15 cellular contexts compared by ENCODE assay signal in the genomic region with DNA sequence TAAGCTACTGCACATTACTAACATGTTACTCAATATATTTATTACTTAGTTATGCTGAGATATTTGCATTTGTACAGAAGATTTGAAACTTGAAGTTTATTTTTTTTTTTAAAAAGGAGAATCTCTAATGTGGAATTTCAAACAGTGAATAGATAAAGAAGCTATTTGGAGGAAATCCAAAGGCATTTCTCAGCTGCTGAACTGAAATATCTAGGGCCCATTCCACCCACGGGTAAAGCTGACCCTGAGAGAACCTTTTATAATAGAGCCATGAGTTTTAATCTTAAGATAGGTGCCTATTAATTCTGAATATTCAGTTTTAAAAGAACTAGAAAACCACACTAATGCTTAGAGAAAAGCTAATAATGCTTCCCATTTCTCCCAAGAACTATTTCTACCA.
"Had no signal": no experiment of that assay in that cellular context is flagged by ENCODE, and none has a peak within 500 bp of the region (broad histone marks: within the 10 kb centered on the region; RNA-seq: fewer than 3 reads in every experiment).

No MANE protein-coding gene starts in this region.

- H3K4me3 Mint-ChIP-seq: naive thymus-derived CD8-positive, alpha-beta T cell; stimulated activated memory B cell treated with anti-CD40 and anti-IgM and Interleukin-4, amounts not matched to agents 10 μg/mL and 1 μg/mL and 100 μg/mL, for 72 hours had no signal

- H3K4me1 Mint-ChIP-seq: naive thymus-derived CD8-positive, alpha-beta T cell; stimulated activated memory B cell treated with anti-CD40 and anti-IgM and Interleukin-4, amounts not matched to agents 10 μg/mL and 1 μg/mL and 100 μg/mL, for 72 hours had no signal

- H3K36me3 Mint-ChIP-seq: naive thymus-derived CD8-positive, alpha-beta T cell; stimulated activated memory B cell treated with anti-CD40 and anti-IgM and Interleukin-4, amounts not matched to agents 10 μg/mL and 1 μg/mL and 100 μg/mL, for 72 hours had no signal

- H3K9me3 Mint-ChIP-seq: naive thymus-derived CD8-positive, alpha-beta T cell; stimulated activated memory B cell treated with anti-CD40 and anti-IgM and Interleukin-4, amounts not matched to agents 10 μg/mL and 1 μg/mL and 100 μg/mL, for 72 hours had no signal

- ATAC-seq: naive thymus-derived CD8-positive, alpha-beta T cell; pancreas; sciatic nerve; stimulated activated memory B cell treated with anti-CD40 and anti-IgM and Interleukin-4, amounts not matched to agents 10 μg/mL and 1 μg/mL and 100 μg/mL, for 72 hours; stimulated activated naive CD8-positive, alpha-beta T cell treated with anti-CD3 and anti-CD28 coated beads, Interleukin-15, Interleukin-2, amounts not matched to agents 100 U/mL and 50 U/mL, for 24 hours had no signal

- H3K27ac Mint-ChIP-seq: naive thymus-derived CD8-positive, alpha-beta T cell; stimulated activated memory B cell treated with anti-CD40 and anti-IgM and Interleukin-4, amounts not matched to agents 10 μg/mL and 1 μg/mL and 100 μg/mL, for 72 hours had no signal

- DNase-seq: cerebellar nuclear complex; cortex of kidney; mesenchymal stem cell; midbrain; naive thymus-derived CD8-positive, alpha-beta T cell; occipital lobe; pancreas; spleen; stimulated activated CD4-positive, alpha-beta T cell treated with anti-CD3 and anti-CD28 coated beads, Interleukin-4, amount 100 ng/mL, for 4 hours; stimulated activated naive CD8-positive, alpha-beta T cell treated with anti-CD3 and anti-CD28 coated beads, Interleukin-15, Interleukin-2, amounts not matched to agents 100 U/mL and 50 U/mL, for 24 hours; substantia nigra; testis; upper lobe of left lung had no signal
